ENCODE assay signal across 8 cellular contexts in the genomic region with DNA sequence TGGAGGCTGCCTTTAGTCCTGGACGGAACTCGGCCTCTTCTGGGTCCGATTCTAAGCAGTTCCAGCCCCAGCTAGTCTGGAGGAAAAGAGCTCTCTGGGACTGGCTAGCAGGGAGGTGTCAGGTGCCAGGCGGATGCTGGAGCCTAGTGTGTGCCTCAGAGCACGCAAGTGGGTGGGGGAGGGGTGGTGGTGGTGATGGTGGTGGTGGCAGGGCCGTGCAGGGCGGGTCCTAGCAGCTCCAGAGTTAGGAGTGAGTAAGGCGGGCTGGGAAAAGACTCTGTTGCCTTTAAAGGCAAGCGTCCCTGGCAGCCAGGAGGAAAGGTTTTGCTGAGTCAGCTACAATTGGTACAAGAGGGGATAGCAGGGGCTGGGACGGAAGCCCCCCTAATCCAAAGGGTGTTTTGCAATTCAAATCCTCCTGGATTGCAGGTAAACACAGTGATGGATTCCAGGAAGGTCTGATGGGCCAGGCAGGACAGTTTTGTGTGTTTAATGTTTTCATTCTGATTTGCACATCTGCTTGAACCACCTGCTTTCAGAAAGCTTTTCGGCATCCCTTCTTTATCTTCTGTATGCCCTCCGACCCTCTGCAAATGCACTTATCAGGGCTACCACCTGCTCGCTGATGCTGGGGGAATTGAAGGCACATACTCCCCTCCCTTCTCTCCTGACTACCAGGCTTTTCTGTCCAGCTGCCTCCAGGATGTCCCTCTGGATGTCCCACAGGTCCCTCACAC. TPM values are rescaled to one million over a fixed set of nuclear protein-coding genes. Genes with fewer than 3 reads are reported as not detected.
A peak's percentile ranks its signal among the peaks of the same experiment; 100 is the strongest.
DNase-seq lines count a peak whose midpoint lies in the region; ATAC-seq, FAIRE-seq and TF ChIP-seq lines count a peak whose summit lies in the region.

No MANE protein-coding gene starts in this region.

- H3K18ac ChIP-seq in trophoblast cell (ENCODE audit: low read length), result peak overlapping the region; percentile 39

- H3K23ac ChIP-seq in trophoblast cell (ENCODE audit: low read length), result no peak overlapping the region

- TF ChIP-seq CTCF in endothelial cell (IDR thresholded peaks at IDR 0.05; ENCODE audit: unreplicated experiment), result no peak
- TF ChIP-seq CTCF in gastrocnemius medialis (IDR thresholded peaks at IDR 0.05 in 4 of 5, conservative IDR thresholded peaks at IDR 0.05 in 1 of 5), result no peak

- peak overlapping the region; percentile 41 for H4K8ac ChIP-seq in trophoblast cell (ENCODE audit: low read depth, low read length)

- no peaks in the 10 kb centered on the region for H4K20me1 ChIP-seq in GM23248 (ENCODE audit: insufficient read depth)

- H3K9ac ChIP-seq in GM23248, result peak overlapping the region; percentile 32
- no peak overlapping the region for H3K9ac ChIP-seq in trophoblast cell (ENCODE audit: low read length)

- H3K4me1 ChIP-seq in GM23248 (ENCODE audit: insufficient read depth) (peaks cover 28% of the 10 kb centered on the region), trophoblast cell (ENCODE audit: control insufficient read depth in 1 of 2, insufficient read depth in 2 of 2, low read length in 2 of 2) (peaks cover 24 to 31% of the 10 kb centered on the region in 2 experiments), gastrocnemius medialis (peaks cover 5 to 9% of the 10 kb centered on the region in 2 donors)

- peaks cover 19% of the 10 kb centered on the region for H3F3A ChIP-seq in GM23248 (ENCODE audit: insufficient read depth)

- H2BK5ac ChIP-seq in trophoblast cell (ENCODE audit: low read depth, low read length, poor library complexity), result peak overlapping the region; percentile 49

- ATAC-seq in HG03280 (IDR thresholded peaks at IDR 0.05; ENCODE audit: unreplicated experiment) (no peak), gastrocnemius medialis (no peak), GM21825 (IDR thresholded peaks at IDR 0.05; ENCODE audit: unreplicated experiment) (no peak)

- H3K79me1 ChIP-seq in trophoblast cell (ENCODE audit: low read length), result peaks cover 33% of the 10 kb centered on the region

- no peak overlapping the region for H4K12ac ChIP-seq in trophoblast cell (ENCODE audit: low read depth, low read length)

- H3K27me3 ChIP-seq in GM23248 (replicated peaks; ENCODE audit: insufficient read depth) (no peaks in the 10 kb centered on the region), trophoblast cell (ENCODE audit: insufficient read depth, low read length) (no peaks in the 10 kb centered on the region), gastrocnemius medialis (peaks cover 35 to 52% (median 45%) of the 10 kb centered on the region in 3 donors)

- peak overlapping the region; percentile 93 for H4K91ac ChIP-seq in trophoblast cell (ENCODE audit: low read depth, low read length)

- H3K27ac Mint-ChIP-seq in endothelial cell (ENCODE audit: unreplicated experiment), result no peak overlapping the region

- intact Hi-C loops in gastrocnemius medialis (cut with DNase I; ENCODE audit: low total_unique reads), result no loop called here

- no peaks in the 10 kb centered on the region for H3K9me2 ChIP-seq in GM23248 (ENCODE audit: insufficient read depth)

- H3K14ac ChIP-seq in trophoblast cell (ENCODE audit: low read length), result peak overlapping the region; percentile 38

- no peak for TF ChIP-seq POLR2A in gastrocnemius medialis (IDR thresholded peaks at IDR 0.05)

- peak overlapping the region; percentile 77 for H2BK120ac ChIP-seq in trophoblast cell (ENCODE audit: insufficient read depth, low read length, poor library complexity)

- WGBS in GM23248 (ENCODE audit: low coverage in 1 of 2, low lambda C conversion rate in 2 of 2, missing lambda C conversion rate in 2 of 2), 2 experiments, result 32 to 42% methylated on average over 10 to 13 of the region's 13 CpGs
- no CpG with 5 or more reads among the region's 13 CpGs for WGBS in trophoblast cell (ENCODE audit: extremely low coverage, insufficient coverage, insufficient read length)

- H3K4ac ChIP-seq in trophoblast cell (ENCODE audit: low read depth, low read length), result peak overlapping the region; percentile 16

- no peak overlapping the region for H2AFZ ChIP-seq in GM23248
- H2AFZ ChIP-seq in trophoblast cell (ENCODE audit: insufficient read depth, low read length, poor library complexity), result no peak overlapping the region

- H3K4me3 ChIP-seq in GM23248 (no peak overlapping the region), trophoblast cell (ENCODE audit: low read depth, low read length) (no peak overlapping the region), gastrocnemius medialis (no peak overlapping the region)

- H3K9me3 Mint-ChIP-seq in endothelial cell (ENCODE audit: unreplicated experiment), result no peaks in the 10 kb centered on the region

- H2BK12ac ChIP-seq in trophoblast cell (ENCODE audit: low read length), result peak overlapping the region; percentile 87

- H3K4me2 ChIP-seq in GM23248 (ENCODE audit: unreplicated experiment) (peak overlapping the region; percentile 50), trophoblast cell (ENCODE audit: low read length) (no peak overlapping the region)

- H3K36me3 ChIP-seq in GM23248 (ENCODE audit: low read depth) (no peaks in the 10 kb centered on the region), trophoblast cell (ENCODE audit: control insufficient read depth in 1 of 2, insufficient read depth in 2 of 2, low read length in 2 of 2) (peaks cover 0 to 2% of the 10 kb centered on the region in 2 experiments), gastrocnemius medialis (no peaks in the 10 kb centered on the region)

- H3K79me2 ChIP-seq in GM23248 (ENCODE audit: insufficient read depth) (peaks cover 1% of the 10 kb centered on the region), trophoblast cell (ENCODE audit: control insufficient read depth, insufficient read depth, low read length, poor library complexity) (peaks cover 18% of the 10 kb centered on the region)

- H3K27ac ChIP-seq in GM23248 (peak overlapping the region; percentile 56), trophoblast cell (ENCODE audit: low read depth, low read length) (peak overlapping the region; percentile 36), gastrocnemius medialis (no peak overlapping the region)

- peak overlapping the region; percentile 55 for H2AK5ac ChIP-seq in trophoblast cell (ENCODE audit: low read length)

- H3K4me1 Mint-ChIP-seq in endothelial cell (ENCODE audit: unreplicated experiment), result peaks cover 52% of the 10 kb centered on the region

- peaks cover 8% of the 10 kb centered on the region for H3K36me3 Mint-ChIP-seq in endothelial cell (ENCODE audit: low read depth, unreplicated experiment)

- no peak for FAIRE-seq in GM19239 (lab: Jason Lieb, UNC)

- H3K27me3 Mint-ChIP-seq in endothelial cell (ENCODE audit: unreplicated experiment), result peaks cover 7% of the 10 kb centered on the region

- in situ Hi-C loops in GM23248 (cut with MboI), result no loop called here
- in situ Hi-C loops in gastrocnemius medialis (cut with MboI; ENCODE audit: low sequenced_read_pairs in 4 of 4), result no loop called here

- H3K9me3 ChIP-seq in GM23248 (ENCODE audit: low read depth) (no peaks in the 10 kb centered on the region), trophoblast cell (ENCODE audit: insufficient read depth, low read depth, low read length) (no peaks in the 10 kb centered on the region), gastrocnemius medialis (no peaks in the 10 kb centered on the region)

- DNase-seq in GM23248, result peak; percentile 67
- DNase-seq in NCI-H510A treated with DMSO at 0.1 percent for 48 hours (lab: John Stamatoyannopoulos, UW), result peak; percentile 100
- peak; percentile 16 for DNase-seq in endothelial cell (ENCODE audit: low spot score)
- DNase-seq in trophoblast cell, result peak; percentile 56 to 62
- DNase-seq in GM19239 (ENCODE audit: insufficient read length, low spot score), result no peak
- no peak for DNase-seq in gastrocnemius medialis

- no peak overlapping the region for H3K4me3 Mint-ChIP-seq in endothelial cell (ENCODE audit: unreplicated experiment)

RNA-seq across cellular contexts. Expression of a gene that starts 4.1 kb away (rescaled TPM):
- total RNA-seq in GM23248 (2014; rRNA removed; shearing (Covaris generic)), result 315 and 361 TPM in 2 replicates
- 142 and 143 TPM in 2 replicates for polyA plus RNA-seq in GM23248 (2016; fragmentation: Nextera tagmentation; extraction: Ambion mirVana)
- total RNA-seq in endothelial cell (ENCODE audit: unreplicated experiment), result 511 TPM
- 1,633 and 1,681 TPM in 2 replicates for polyA plus RNA-seq in trophoblast cell (2013)
- 10 to 100 TPM in 2 of 4 donors, 1 to 10 TPM in 2; 6.3 to 16.1 (median 9.4) TPM for total RNA-seq in gastrocnemius medialis

Comparison
In these comparisons a context has a peak if more than half of its experiments do, and no peak if none do; other contexts are left out.
1. DNase-seq: peak in GM23248 (single experiment), NCI-H510A treated with DMSO at 0.1 percent for 48 hours (single experiment), endothelial cell (single experiment) and trophoblast cell (2 of 2); none in GM19239 (single experiment) and gastrocnemius medialis (0 of 2).
2. H3K27ac ChIP-seq: peak in GM23248 (single experiment) and trophoblast cell (single experiment); none in gastrocnemius medialis (0 of 4).
3. RNA of a gene that starts 4.1 kb away (total RNA-seq): 511 TPM in endothelial cell (single experiment) and 315 to 361 TPM in GM23248; 6.3 to 16.1 TPM in gastrocnemius medialis; every median in the first group is over 10 times any median in the second.